In the genomic region with DNA sequence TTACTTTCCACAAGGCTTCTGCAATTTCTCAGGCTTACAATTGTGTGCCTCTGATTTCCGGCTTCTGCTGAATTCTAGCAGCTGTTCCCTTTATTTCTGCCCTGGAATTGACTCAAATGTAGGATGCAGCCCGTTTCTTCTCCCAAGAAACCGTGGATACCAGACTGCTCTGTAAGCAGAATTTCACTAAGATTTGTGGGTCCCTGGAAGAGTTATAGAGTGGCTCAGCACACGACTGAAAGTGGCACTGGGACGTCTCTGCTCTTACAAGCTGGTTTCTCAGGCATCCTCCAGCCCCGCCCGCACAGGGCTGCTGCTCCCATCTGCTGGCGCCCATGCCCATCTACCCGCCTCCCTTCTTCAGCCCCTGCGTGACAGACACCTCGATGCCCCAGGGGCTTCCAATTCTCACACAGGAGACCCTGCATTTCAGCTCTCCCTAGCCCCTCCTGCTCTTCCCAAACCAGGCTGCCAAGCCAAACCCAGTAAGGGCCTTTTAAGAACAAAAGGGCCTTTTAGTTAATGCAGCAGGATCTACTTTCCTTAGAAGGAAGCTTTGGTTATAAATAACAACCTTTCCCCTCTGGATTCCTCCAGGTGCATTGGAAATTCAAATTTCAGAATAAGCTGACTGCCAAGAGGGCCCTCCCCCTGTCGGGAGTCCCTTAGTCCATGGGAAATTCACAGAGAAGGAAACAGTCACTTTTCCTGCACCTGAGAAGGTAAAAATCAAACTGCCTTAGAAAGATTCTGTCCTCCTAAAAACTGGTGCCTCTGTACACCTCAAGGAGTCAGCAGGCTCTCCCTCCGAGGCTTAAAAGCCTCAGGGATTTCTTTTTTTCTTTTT, we compare ENCODE assay signal across 13 cellular contexts. TPM values are rescaled to one million over a fixed set of nuclear protein-coding genes. Genes with fewer than 3 reads are reported as not detected.
DNase-seq lines count a peak whose midpoint lies in the region; ATAC-seq and TF ChIP-seq lines count a peak whose summit lies in the region.
"Had no signal": no experiment of that assay in that cellular context is flagged by ENCODE, and none has a peak within 500 bp of the region (broad histone marks: within the 10 kb centered on the region; RNA-seq: fewer than 3 reads in every experiment).

No MANE protein-coding gene starts in this region.

- no peak overlapping the region for H3K4me3 Mint-ChIP-seq in MCF 10A (ENCODE audit: unreplicated experiment)
- peak overlapping the region; percentile 14 for H3K4me3 Mint-ChIP-seq in type B pancreatic cell
- H3K4me3 Mint-ChIP-seq: activated CD8-positive, alpha-beta T cell treated with anti-CD3 and anti-CD28 coated beads, Interleukin-2, amount 10 ng/mL, durations not matched to agents 7 days and 5 days had no signal

- no peak overlapping the region for H3K27ac Mint-ChIP-seq in MCF 10A (ENCODE audit: low read depth, unreplicated experiment)
- peak overlapping the region; percentile 9 for H3K27ac Mint-ChIP-seq in type B pancreatic cell
- H3K27ac Mint-ChIP-seq: activated CD8-positive, alpha-beta T cell treated with anti-CD3 and anti-CD28 coated beads, Interleukin-2, amount 10 ng/mL, durations not matched to agents 7 days and 5 days had no signal

- H3K36me3 ChIP-seq in breast epithelium: no peaks in the 10 kb centered on the region
- H3K36me3 ChIP-seq in WERI-Rb-1: no peaks in the 10 kb centered on the region
- H3K36me3 ChIP-seq: adrenal gland had no signal

- H3K4me1 Mint-ChIP-seq in MCF 10A (ENCODE audit: insufficient read depth, unreplicated experiment) (no peaks in the 10 kb centered on the region), type B pancreatic cell (ENCODE audit: unreplicated experiment) (peaks cover 21% of the 10 kb centered on the region)

- H3K4me1 ChIP-seq in breast epithelium: peaks cover 0 to 4% of the 10 kb centered on the region in 2 donors

- H3K9me3 Mint-ChIP-seq in MCF 10A (ENCODE audit: unreplicated experiment) (no peaks in the 10 kb centered on the region), type B pancreatic cell (no peaks in the 10 kb centered on the region)

- TF ChIP-seq CTCF in breast epithelium (IDR thresholded peaks at IDR 0.05): no peak
- no peak for TF ChIP-seq CTCF in MCF 10A (IDR thresholded peaks at IDR 0.05; ENCODE audit: unreplicated experiment)
- TF ChIP-seq CTCF in WERI-Rb-1 (IDR thresholded peaks at IDR 0.05; ENCODE audit: low read depth, low read length): no peak
- TF ChIP-seq CTCF in type B pancreatic cell (conservative IDR thresholded peaks at IDR 0.05): no peak

- no peaks in the 10 kb centered on the region for H3K36me3 Mint-ChIP-seq in MCF 10A (ENCODE audit: insufficient read depth, unreplicated experiment)
- no peaks in the 10 kb centered on the region for H3K36me3 Mint-ChIP-seq in type B pancreatic cell

- BruUV-seq in MCF 10A (replicated peaks; lab: Mats Ljungman, UMichigan): no TSS peak

- H3K27ac ChIP-seq in breast epithelium (peak overlapping the region; percentile 86 to 87), WERI-Rb-1 (peak overlapping the region; percentile 40)

- H3K9me3 ChIP-seq in breast epithelium (no peaks in the 10 kb centered on the region), WERI-Rb-1 (ENCODE audit: severe bottlenecking) (no peaks in the 10 kb centered on the region)
- H3K9me3 ChIP-seq: adrenal gland had no signal

- POLR2A ChIA-PET in MCF 10A (lab: Yijun Ruan, JAX): no interaction called here

- peak in 1 of 2 donors; percentile 61 for DNase-seq in breast epithelium (ENCODE audit: low spot score in 2 of 2)
- no peak for DNase-seq in MCF 10A (ENCODE audit: unreplicated experiment)
- no peak for DNase-seq in WERI-Rb-1
- peak; percentile 50 for DNase-seq in left kidney (ENCODE audit: low read depth, low spot score)
- DNase-seq in type B pancreatic cell (ENCODE audit: extremely low spot score, unreplicated experiment): no peak
- no peak for DNase-seq in T-helper 2 cell
- DNase-seq: activated CD8-positive, alpha-beta T cell treated with anti-CD3 and anti-CD28 coated beads, Interleukin-2, amount 10 ng/mL, durations not matched to agents 7 days and 5 days; adrenal gland; left ventricle myocardium superior; NCI-H1930; SW 1271 had no signal

- H3K27me3 Mint-ChIP-seq in MCF 10A (ENCODE audit: insufficient read depth, unreplicated experiment) (no peaks in the 10 kb centered on the region), type B pancreatic cell (no peaks in the 10 kb centered on the region)

- CTCF ChIA-PET in MCF 10A (lab: Yijun Ruan, JAX): interaction anchor here (1.0 to 2.3 kb wide), 4 partner anchors 12 to 238 kb away, joined by 4 to 13 read pairs (median 4); no protein-coding TSS in a partner anchor

- intact Hi-C loops in breast epithelium (cut with DNase I; ENCODE audit: low total_unique reads): no loop called here
- intact Hi-C loops in MCF 10A (cut with micrococcal nuclease): no loop called here

- ATAC-seq in GM21717 (IDR thresholded peaks at IDR 0.05; ENCODE audit: unreplicated experiment) (no peak), GM19452 (IDR thresholded peaks at IDR 0.05; ENCODE audit: unreplicated experiment) (no peak)
- ATAC-seq: activated CD8-positive, alpha-beta T cell treated with anti-CD3 and anti-CD28 coated beads, Interleukin-2, amount 10 ng/mL, durations not matched to agents 7 days and 5 days; left ventricle myocardium superior had no signal

- H3K27me3 ChIP-seq in breast epithelium (no peaks in the 10 kb centered on the region), WERI-Rb-1 (ENCODE audit: insufficient read depth, low read depth, severe bottlenecking) (no peaks in the 10 kb centered on the region)
- H3K27me3 ChIP-seq: adrenal gland had no signal

- H3K4me3 ChIP-seq in breast epithelium (peak overlapping the region in 2 of 3 donors; percentile 28 to 45), WERI-Rb-1 (ENCODE audit: low read depth, low read length) (no peak overlapping the region)
- H3K4me3 ChIP-seq: adrenal gland had no signal

- TF ChIP-seq POLR2A in breast epithelium (IDR thresholded peaks at IDR 0.05): no peak

RNA-seq across cellular contexts. Expression of gene TENT5B, which starts 45.4 kb away (rescaled TPM):
- total RNA-seq in breast epithelium (10 to 100 TPM; 15.2 to 46.2 (median 23.9) TPM), MCF 10A (2022) (27.8 and 33.7 TPM in 2 replicates), type B pancreatic cell (ENCODE audit: low replicate concordance) (9.3 and 10.4 TPM in 2 replicates)
- total RNA-seq: activated CD8-positive, alpha-beta T cell treated with anti-CD3 and anti-CD28 coated beads, Interleukin-2, amount 10 ng/mL, durations not matched to agents 7 days and 5 days had no signal
